ENCODE assay signal across 10 cellular contexts in genomic region chr2:119225084-119225864, GRCh38. TPM values are rescaled to one million over a fixed set of nuclear protein-coding genes. Genes with fewer than 3 reads are reported as not detected.
A peak's percentile ranks its signal among the peaks of the same experiment; 100 is the strongest.
DNase-seq lines count a peak whose midpoint lies in the region; ATAC-seq, FAIRE-seq and TF ChIP-seq lines count a peak whose summit lies in the region.
"Had no signal": no experiment of that assay in that cellular context is flagged by ENCODE, and none has a peak within 500 bp of the region (broad histone marks: within the 10 kb centered on the region; RNA-seq: fewer than 3 reads in every experiment).

No MANE protein-coding gene starts in this region.

- peak; percentile 25 for ATAC-seq in HG02759 (IDR thresholded peaks at IDR 0.05; ENCODE audit: unreplicated experiment)
- peak; percentile 55 for ATAC-seq in GM12878
- peak in 3 of 4 donors; percentile 5 to 55 (median 18) for ATAC-seq in pancreas
- no peak for ATAC-seq in GM18517 (IDR thresholded peaks at IDR 0.05; ENCODE audit: unreplicated experiment)
- ATAC-seq: heart left ventricle had no signal

- SMC1A ChIA-PET in GM12878 (lab: Charles Lee; ENCODE audit: uncharacterized antibody, unreplicated experiment) = interaction anchor here (0.8 to 1.8 kb wide), 5 partner anchors 8 to 79 kb away, joined by 3 to 7 read pairs (median 3); no protein-coding TSS in a partner anchor

- H4K20me1 ChIP-seq in GM12878 (ENCODE audit: control insufficient read depth, insufficient read depth) = no peaks in the 10 kb centered on the region

- TF ChIP-seq EP300 in GM12878 (IDR thresholded peaks at IDR 0.05; ENCODE audit: borderline replicate concordance in 1 of 2, control insufficient read depth in 1 of 2, low read depth in 2 of 2, low read length in 2 of 2) = no peak

- CTCF ChIA-PET in GM10248 (lab: Yijun Ruan, JAX) (interaction anchor here (0.8 to 1.9 kb wide), 9 partner anchors 9 to 344 kb away, joined by 3 to 6 read pairs (median 4); no protein-coding TSS in a partner anchor), GM12878 (lab: Yijun Ruan, JAX) (interaction anchor here (2.6 kb wide), 1 partner anchor 8 kb away, joined by 10 read pairs; no protein-coding TSS in a partner anchor)

- no peak overlapping the region for H2AFZ ChIP-seq in GM12878 (ENCODE audit: control insufficient read depth, low read depth, low read length)

- no peak for TF ChIP-seq RAD21 in GM12878 (IDR thresholded peaks at IDR 0.05; ENCODE audit: insufficient read depth, low read depth, low read length)

- POLR2A ChIA-PET in GM10248 (lab: Yijun Ruan, JAX) = no interaction called here
- POLR2A ChIA-PET in GM12878 (lab: Charles Lee) = interaction anchor here (0.9 kb wide), 1 partner anchor 142 kb away, joined by 4 read pairs; the partner anchor contains the start of gene DBI

- RAD21 ChIA-PET in GM12878 (lab: Charles Lee; ENCODE audit: unreplicated experiment) = interaction anchor here (1.0 kb wide), 1 partner anchor 251 kb away, joined by 3 read pairs; no protein-coding TSS in a partner anchor

- no peaks in the 10 kb centered on the region for H3K36me3 ChIP-seq in GM12878 (ENCODE audit: control insufficient read depth in 2 of 2, insufficient read depth in 2 of 2, low read length in 1 of 2)
- H3K36me3 ChIP-seq in pancreas = no peaks in the 10 kb centered on the region
- H3K36me3 ChIP-seq in spleen = no peaks in the 10 kb centered on the region
- H3K36me3 ChIP-seq: heart left ventricle had no signal

- in situ Hi-C loops in GM12878 (cut with MboI) = no loop called here

- no peak overlapping the region for H3K9ac ChIP-seq in GM12878 (ENCODE audit: control insufficient read depth, insufficient read depth, low read length)

- no peaks in the 10 kb centered on the region for H3K79me2 ChIP-seq in GM12878 (ENCODE audit: control insufficient read depth, insufficient read depth, low read length)

- no TSS peak for BruUV-seq in GM12878 (replicated peaks; lab: Mats Ljungman, UMichigan)

- H3K9me3 ChIP-seq in GM12878 (replicated peaks; ENCODE audit: control insufficient read depth, insufficient read depth, low read length) (no peaks in the 10 kb centered on the region), pancreas (no peaks in the 10 kb centered on the region), spleen (no peaks in the 10 kb centered on the region)
- H3K9me3 ChIP-seq: heart left ventricle, MG63 had no signal

- peaks cover 3% of the 10 kb centered on the region; the same call in 1 of the 2 replicates for H3K4me1 ChIP-seq in GM12878 (ENCODE audit: control insufficient read depth, insufficient read depth, low read length)
- peaks cover 0 to 11% (median 0%) of the 10 kb centered on the region in 3 donors for H3K4me1 ChIP-seq in pancreas
- peaks cover 0 to 30% (median 20%) of the 10 kb centered on the region in 6 donors for H3K4me1 ChIP-seq in spleen

- DNase-seq in GM10248 (ENCODE audit: extremely low spot score) (peak; percentile 46), GM12878 (ENCODE audit: low read depth, low spot score) (no peak), pancreas (peak in 2 of 6 donors; percentile 41 to 68), DMS153 treated with DMSO at 0.1 percent for 48 hours (lab: John Stamatoyannopoulos, UW; ENCODE audit: unreplicated experiment) (no peak), spleen (no peak)
- DNase-seq: heart left ventricle; MG63; stimulated activated CD4-positive, alpha-beta T cell treated with anti-CD3 and anti-CD28 coated beads, Interleukin-2, amount 100 ng/mL, for 24 hours had no signal

- FAIRE-seq in GM12878 (lab: Jason Lieb, UNC) (no peak), pancreas (lab: Jason Lieb, UNC) (no peak)

- 63% methylated on average over 7 of the region's 7 CpGs for WGBS in GM12878 (ENCODE audit: insufficient coverage, insufficient replicate concordance, low lambda C conversion rate, missing lambda C conversion rate)
- 44 to 57% methylated on average over 7 of the region's 7 CpGs for WGBS in pancreas, 2 donors
- WGBS in spleen, 5 donors = 82 to 91% (median 86%) methylated on average over 7 of the region's 7 CpGs

- TF ChIP-seq CTCF in GM10248 (IDR thresholded peaks at IDR 0.05; ENCODE audit: control extremely low read depth, extremely low read depth, low read depth, missing control alignments) = no peak
- peak in 2 of 3 experiments; percentile 23 to 36; a peak in 3 of 6 replicates for TF ChIP-seq CTCF in GM12878 (IDR thresholded peaks at IDR 0.05 in 2 of 3, conservative IDR thresholded peaks at IDR 0.05 in 1 of 3; ENCODE audit: control insufficient read depth in 2 of 3, extremely low read depth in 1 of 3, insufficient read depth in 1 of 3, low read depth in 3 of 3, low read length in 3 of 3)
- no peak for TF ChIP-seq CTCF in pancreas (IDR thresholded peaks at IDR 0.05)
- no peak for TF ChIP-seq CTCF in spleen (IDR thresholded peaks at IDR 0.05 in 8 of 11, conservative IDR thresholded peaks at IDR 0.05 in 3 of 11)

- no peak overlapping the region for H3K27ac ChIP-seq in GM12878 (ENCODE audit: control insufficient read depth, insufficient read depth)
- peak overlapping the region in 2 of 4 donors; percentile 33 to 86 for H3K27ac ChIP-seq in pancreas
- no peak overlapping the region for H3K27ac ChIP-seq in spleen
- H3K27ac ChIP-seq: heart left ventricle had no signal

- H3K4me2 ChIP-seq in GM12878 (ENCODE audit: control insufficient read depth, insufficient read depth) = no peak overlapping the region

- H3K27me3 ChIP-seq in GM12878 (replicated peaks in 1 of 2; ENCODE audit: control insufficient read depth in 2 of 2, insufficient read depth in 2 of 2, low read length in 1 of 2) (no peaks in the 10 kb centered on the region), pancreas (no peaks in the 10 kb centered on the region), spleen (replicated peaks in 1 of 7) (peaks cover 0 to 44% (median 11%) of the 10 kb centered on the region in 7 donors)
- H3K27me3 ChIP-seq: MG63 had no signal

- TF ChIP-seq POLR2A in GM12878 (IDR thresholded peaks at IDR 0.05; ENCODE audit: low read depth, low read length) (no peak), spleen (IDR thresholded peaks at IDR 0.05) (no peak)

- intact Hi-C loops in GM12878 (cut with micrococcal nuclease; ENCODE audit: unreplicated experiment) = no loop called here
- intact Hi-C loops in pancreas (cut with DNase I) = no loop called here
- intact Hi-C loops in spleen (cut with DNase I; ENCODE audit: low total_unique reads) = no loop called here

- H3K4me3 ChIP-seq in GM12878 (no peak overlapping the region), pancreas (peak overlapping the region in 1 of 4 donors; percentile 61), spleen (no peak overlapping the region)

TF ChIP-seq in GM12878, 131 proteins besides CTCF, POLR2A, EP300 and RAD21:
- TF ChIP-seq LARP7 (IDR thresholded peaks at IDR 0.05) (no peak), TCF12 (IDR thresholded peaks at IDR 0.05; ENCODE audit: low read depth, low read length) (peak; percentile 46; the same call in 1 of the 2 replicates)
TF ChIP-seq in GM12878: peak in this region for 1.

RNA-seq across cellular contexts. Expression of gene STEAP3, which starts 1.6 kb away (rescaled TPM):
- total RNA-seq in GM12878 (2013; cell fraction: nucleolus; rRNA removed) = 26.1 and 27.1 TPM in 2 replicates
- total RNA-seq in GM12878 (2014; rRNA removed) (3.7 and 5.5 TPM in 2 replicates), GM12878 (2014; rRNA removed; fragmentation: Illumina TruSeq; extraction: Trizol) (2.0 and 2.2 TPM in 2 replicates), GM12878 (2021) (7.6 and 8.3 TPM in 2 replicates), pancreas (10 to 100 TPM; 15.4 to 28.2 (median 20.9) TPM), spleen (1 to 10 TPM in 5 of 7 donors, under 1 TPM in 2; 0.68 to 3.6 (median 2.2) TPM)
- 2.1 TPM for polyA plus RNA-seq in GM12878 (2011; ENCODE audit: low read depth)
- polyA plus RNA-seq in GM12878 (2011; rRNA removed) (3.1 and 8.2 TPM in 2 replicates), GM12878 (2014; fragmentation: Illumina TruSeq; extraction: Trizol) (1.7 and 3.7 TPM in 2 replicates), GM12878 (2014; fragmentation: Nextera tagmentation; extraction: Ambion mirVana) (under 1 TPM; 0.42 to 0.84 TPM), GM12878 (2014; rRNA removed) (4.2 and 4.5 TPM in 2 replicates), GM12878 (2016; fragmentation: Nextera tagmentation; extraction: Ambion mirVana) (1 to 10 TPM; 5.5 to 6.5 TPM), pancreas (1 to 10 TPM; 6.6 to 9.8 TPM), spleen (1 to 10 TPM in 1 of 3 donors, under 1 TPM in 2; 0.26 to 1.0 (median 0.50) TPM)
- 7.1 and 8.9 TPM in 2 replicates for polyA plus RNA-seq in GM12878 (2011; cell fraction: cytosol; rRNA removed)
- polyA plus RNA-seq in GM12878 (2011; cell fraction: nucleus; rRNA removed) = 27.0 and 29.6 TPM in 2 replicates
- polyA plus RNA-seq in GM12878 (2012) = 3.2 and 4.4 TPM in 2 replicates
- polyA minus RNA-seq in GM12878 (2011; rRNA and poly(A)+ RNA removed) = 10.4 and 10.8 TPM in 2 replicates
- polyA minus RNA-seq in GM12878 (2011; cell fraction: cytosol; rRNA and poly(A)+ RNA removed) = 4.3 and 6.8 TPM in 2 replicates
- polyA minus RNA-seq in GM12878 (2011; cell fraction: nucleus; rRNA and poly(A)+ RNA removed) = 6.9 and 13.1 TPM in 2 replicates

Comparison
In these comparisons a context has a peak if more than half of its experiments do, and no peak if none do; other contexts are left out.
1. CTCF ChIP-seq: peak in GM12878 (2 of 3); none in GM10248 (single experiment), pancreas (0 of 4) and spleen (0 of 11).